ENCODE assay signal across 25 cellular contexts in genomic region chr11:133939558-133939957, GRCh38. TPM values are rescaled to one million over a fixed set of nuclear protein-coding genes. Genes with fewer than 3 reads are reported as not detected.
"Had no signal": no experiment of that assay in that cellular context is flagged by ENCODE, and none has a peak within 500 bp of the region (broad histone marks: within the 10 kb centered on the region; RNA-seq: fewer than 3 reads in every experiment).

No MANE protein-coding gene starts in this region.

- H3K4me3 Mint-ChIP-seq: mesothelial cell of epicardium; naive B cell; natural killer cell treated with Interleukin-12 subunit alpha and Interleukin-12 subunit beta and Interleukin-15 and Interleukin-18, amount 100 ng/mL, for 72 hours; neural crest cell; stimulated activated naive B cell treated with anti-CD40 and anti-IgM and Interleukin-4, amounts not matched to agents 10 μg/mL and 1 μg/mL and 100 μg/mL, for 72 hours; stimulated activated naive CD8-positive, alpha-beta T cell treated with anti-CD3 and anti-CD28 coated beads, Interleukin-15, Interleukin-2, amounts not matched to agents 100 ng/mL and 50 ng/mL, for 24 hours had no signal

- H3K36me3 Mint-ChIP-seq: mesothelial cell of epicardium; naive B cell; natural killer cell treated with Interleukin-12 subunit alpha and Interleukin-12 subunit beta and Interleukin-15 and Interleukin-18, amount 100 ng/mL, for 72 hours; stimulated activated naive B cell treated with anti-CD40 and anti-IgM and Interleukin-4, amounts not matched to agents 10 μg/mL and 1 μg/mL and 100 μg/mL, for 72 hours had no signal

- H3K27ac Mint-ChIP-seq: mesothelial cell of epicardium; natural killer cell treated with Interleukin-12 subunit alpha and Interleukin-12 subunit beta and Interleukin-15 and Interleukin-18, amount 100 ng/mL, for 72 hours; stimulated activated naive B cell treated with anti-CD40 and anti-IgM and Interleukin-4, amounts not matched to agents 10 μg/mL and 1 μg/mL and 100 μg/mL, for 72 hours; stimulated activated naive CD8-positive, alpha-beta T cell treated with anti-CD3 and anti-CD28 coated beads, Interleukin-15, Interleukin-2, amounts not matched to agents 100 ng/mL and 50 ng/mL, for 24 hours had no signal

- H3K9ac ChIP-seq: parathyroid adenoma had no signal

- H3K4me1 ChIP-seq: prostate gland, upper lobe of right lung, uterus had no signal

- H3K79me2 ChIP-seq: parathyroid adenoma had no signal

- H3K4me3 ChIP-seq: dorsolateral prefrontal cortex, mucosa of descending colon, prostate gland, right atrium auricular region, sigmoid colon, thoracic aorta, tibial nerve, upper lobe of right lung, uterus had no signal

- DNase-seq: dorsolateral prefrontal cortex; effector CD4-positive, alpha-beta T cell; head of caudate nucleus; mesenchymal stem cell; naive B cell; sigmoid colon; stimulated activated CD4-positive, alpha-beta T cell treated with anti-CD3 and anti-CD28 coated beads, Interleukin-2, amount 100 ng/mL, for 24 hours; stimulated activated naive B cell treated with anti-CD40 and anti-IgM and Interleukin-4, amounts not matched to agents 10 μg/mL and 1 μg/mL and 100 μg/mL, for 72 hours; upper lobe of right lung; uterus had no signal

- H3K9me3 ChIP-seq: mucosa of descending colon, prostate gland, right atrium auricular region, sigmoid colon, thoracic aorta, tibial nerve, upper lobe of right lung, uterus had no signal

- H3K27me3 ChIP-seq: right atrium auricular region, sigmoid colon, tibial nerve, upper lobe of right lung, uterus had no signal

- ATAC-seq: left lobe of liver; mucosa of descending colon; natural killer cell treated with Interleukin-12 subunit alpha and Interleukin-12 subunit beta and Interleukin-15 and Interleukin-18, amount 100 ng/mL, for 72 hours; stimulated activated naive B cell treated with anti-CD40 and anti-IgM and Interleukin-4, amounts not matched to agents 10 μg/mL and 1 μg/mL and 100 μg/mL, for 72 hours; upper lobe of right lung had no signal

- H3K27ac ChIP-seq: dorsolateral prefrontal cortex, parathyroid adenoma, prostate gland, right atrium auricular region, sigmoid colon, thoracic aorta, tibial nerve, upper lobe of right lung, uterus had no signal

- H3K9me3 Mint-ChIP-seq: stimulated activated naive CD8-positive, alpha-beta T cell treated with anti-CD3 and anti-CD28 coated beads, Interleukin-15, Interleukin-2, amounts not matched to agents 100 ng/mL and 50 ng/mL, for 24 hours had no signal

- FAIRE-seq: colon, frontal cortex, keratinocyte had no signal

- H3K4me1 Mint-ChIP-seq: naive B cell; stimulated activated naive B cell treated with anti-CD40 and anti-IgM and Interleukin-4, amounts not matched to agents 10 μg/mL and 1 μg/mL and 100 μg/mL, for 72 hours had no signal

- H3K36me3 ChIP-seq: prostate gland, upper lobe of right lung, uterus had no signal

- H2AFZ ChIP-seq: parathyroid adenoma had no signal

- H3K27me3 Mint-ChIP-seq: natural killer cell treated with Interleukin-12 subunit alpha and Interleukin-12 subunit beta and Interleukin-15 and Interleukin-18, amount 100 ng/mL, for 72 hours; stimulated activated naive B cell treated with anti-CD40 and anti-IgM and Interleukin-4, amounts not matched to agents 10 μg/mL and 1 μg/mL and 100 μg/mL, for 72 hours; stimulated activated naive CD8-positive, alpha-beta T cell treated with anti-CD3 and anti-CD28 coated beads, Interleukin-15, Interleukin-2, amounts not matched to agents 100 ng/mL and 50 ng/mL, for 24 hours had no signal

RNA-seq across cellular contexts. Expression of gene IGSF9B, which starts 17.2 kb away (rescaled TPM):
- total RNA-seq: lung microvascular endothelial cell had no signal
